ENCODE assay signal across 8 cellular contexts in genomic region chr20:298755-299391, GRCh38. TPM values are rescaled to one million over a fixed set of nuclear protein-coding genes. Genes with fewer than 3 reads are reported as not detected.
DNase-seq lines count a peak whose midpoint lies in the region; TF ChIP-seq lines count a peak whose summit lies in the region.

No MANE protein-coding gene starts in this region.

- no peaks in the 10 kb centered on the region for H3K9me3 Mint-ChIP-seq in T-helper 2 cell treated with Interferon-gamma antibody and Interleukin-4, amounts not matched to agents 5 μg/mL and 100 μg/mL, for 36 hours

- DNase-seq in GM12865 (ENCODE audit: low read depth) (no peak), fibroblast of villous mesenchyme (ENCODE audit: low read depth) (no peak), sigmoid colon (no peak), NK-92 (lab: John Stamatoyannopoulos, UW; ENCODE audit: unreplicated experiment) (no peak), NCI-H524 (lab: John Stamatoyannopoulos, UW) (no peak), epidermal melanocyte (ENCODE audit: insufficient read length, low spot score) (no peak)
- no peak for DNase-seq in T-helper 2 cell treated with Interferon-gamma antibody and Interleukin-4, amounts not matched to agents 5 μg/mL and 100 μg/mL, for 36 hours (ENCODE audit: low spot score)
- no peak for DNase-seq in activated effector memory CD4-positive, alpha-beta T cell treated with Interleukin-2 at 50 U/mL for 16 hours

- H3K27me3 ChIP-seq in sigmoid colon: no peaks in the 10 kb centered on the region

- TF ChIP-seq CTCF in GM12865 (IDR thresholded peaks at IDR 0.05; ENCODE audit: insufficient read depth, low read depth, low read length, missing control alignments) (no peak), fibroblast of villous mesenchyme (IDR thresholded peaks at IDR 0.05; ENCODE audit: insufficient read depth, low read depth, low read length) (no peak), sigmoid colon (IDR thresholded peaks at IDR 0.05) (no peak)

- H3K4me1 Mint-ChIP-seq in T-helper 2 cell treated with Interferon-gamma antibody and Interleukin-4, amounts not matched to agents 5 μg/mL and 100 μg/mL, for 36 hours (ENCODE audit: low read depth): peaks cover 43% of the 10 kb centered on the region

- H3K4me3 Mint-ChIP-seq in T-helper 2 cell treated with Interferon-gamma antibody and Interleukin-4, amounts not matched to agents 5 μg/mL and 100 μg/mL, for 36 hours: peak overlapping the region; percentile 96

- H3K4me1 ChIP-seq in sigmoid colon: peaks cover 0 to 45% (median 43%) of the 10 kb centered on the region in 4 donors

- peak overlapping the region; percentile 93 for H3K4me3 ChIP-seq in GM12865 (ENCODE audit: low read depth, low read length)
- H3K4me3 ChIP-seq in fibroblast of villous mesenchyme (ENCODE audit: low read depth, low read length): peak overlapping the region; percentile 97
- H3K4me3 ChIP-seq in sigmoid colon: peak overlapping the region; percentile 73 to 95 (median 80)

- H3K27ac ChIP-seq in sigmoid colon: peak overlapping the region; percentile 94 to 98 (median 97)

- intact Hi-C loops in sigmoid colon (cut with DNase I): loop anchor here (1.0 kb wide), 1 partner anchor 25 kb away; no protein-coding TSS in a partner anchor

- peaks cover 2% of the 10 kb centered on the region for H3K27me3 Mint-ChIP-seq in T-helper 2 cell treated with Interferon-gamma antibody and Interleukin-4, amounts not matched to agents 5 μg/mL and 100 μg/mL, for 36 hours (ENCODE audit: low read depth)

- no peaks in the 10 kb centered on the region for H3K36me3 ChIP-seq in sigmoid colon

- peak overlapping the region; percentile 97 for H3K27ac Mint-ChIP-seq in T-helper 2 cell treated with Interferon-gamma antibody and Interleukin-4, amounts not matched to agents 5 μg/mL and 100 μg/mL, for 36 hours

- peaks cover 35% of the 10 kb centered on the region for H3K36me3 Mint-ChIP-seq in T-helper 2 cell treated with Interferon-gamma antibody and Interleukin-4, amounts not matched to agents 5 μg/mL and 100 μg/mL, for 36 hours (ENCODE audit: low read depth)

- no peaks in the 10 kb centered on the region for H3K9me3 ChIP-seq in sigmoid colon

- TF ChIP-seq POLR2A in sigmoid colon (IDR thresholded peaks at IDR 0.05): no peak

- 7 to 12% methylated on average over 16 of the region's 16 CpGs for WGBS in sigmoid colon, 2 donors

- no peak for TF ChIP-seq EP300 in sigmoid colon (IDR thresholded peaks at IDR 0.05)

RNA-seq across cellular contexts. Expression of gene ZCCHC3, which starts 1.5 kb away (rescaled TPM):
- total RNA-seq in fibroblast of villous mesenchyme: 10.6 and 11.2 TPM in 2 replicates
- 10 to 100 TPM in 3 of 4 donors, 1 to 10 TPM in 1; 9.7 to 22.1 (median 15.6) TPM for total RNA-seq in sigmoid colon
- polyA plus RNA-seq in sigmoid colon: 10 to 100 TPM in 1 of 3 donors, 1 to 10 TPM in 2; 6.0 to 11.7 (median 6.2) TPM

RNA-seq across cellular contexts. Expression of gene C20orf96, which starts 8.3 kb away (rescaled TPM):
- 1.3 and 1.9 TPM in 2 replicates for total RNA-seq in fibroblast of villous mesenchyme
- total RNA-seq in sigmoid colon: 1 to 10 TPM; 2.1 to 6.9 (median 3.1) TPM
- polyA plus RNA-seq in sigmoid colon: 1 to 10 TPM; 5.3 to 8.5 (median 5.4) TPM

RNA-seq across cellular contexts. Expression of gene SOX12, which starts 26.5 kb away (rescaled TPM):
- 6.0 and 6.8 TPM in 2 replicates for total RNA-seq in fibroblast of villous mesenchyme
- total RNA-seq in sigmoid colon: 1 to 10 TPM; 3.6 to 9.7 (median 4.9) TPM
- polyA plus RNA-seq in sigmoid colon: 1 to 10 TPM; 1.2 to 3.9 (median 1.2) TPM

RNA-seq across cellular contexts. Expression of gene DEFB132, which starts 41.3 kb away (rescaled TPM):
- total RNA-seq in fibroblast of villous mesenchyme (not detected in 2 replicates), sigmoid colon (not detected)
- under 1 TPM in 1 of 3 donors, not detected in 2; 0.06 TPM for polyA plus RNA-seq in sigmoid colon

RNA-seq across cellular contexts. Expression of gene NRSN2, which starts 48.0 kb away (rescaled TPM):
- total RNA-seq in fibroblast of villous mesenchyme (53.5 and 73.1 TPM in 2 replicates), sigmoid colon (10 to 100 TPM; 23.2 to 34.3 (median 27.6) TPM)
- polyA plus RNA-seq in sigmoid colon: 10 to 100 TPM in 1 of 3 donors, 1 to 10 TPM in 2; 2.3 to 16.3 (median 7.8) TPM
